ENCODE assay signal across 15 cellular contexts in the genomic region with DNA sequence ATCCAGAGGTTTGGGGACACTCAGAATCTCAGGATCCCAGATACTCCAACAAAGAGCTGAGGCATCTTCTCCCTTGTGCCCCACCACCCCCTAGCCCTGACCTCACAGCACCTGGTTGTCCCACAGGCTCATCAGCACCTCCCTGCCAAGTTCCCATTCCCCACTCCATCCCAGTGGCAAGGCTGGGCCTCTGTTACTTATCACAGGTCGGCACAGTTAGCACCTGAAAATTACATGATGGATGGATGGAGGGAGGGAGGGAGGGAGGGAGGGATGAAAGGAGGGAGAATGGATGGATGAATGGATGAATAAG. TPM values are rescaled to one million over a fixed set of nuclear protein-coding genes. Genes with fewer than 3 reads are reported as not detected.
DNase-seq lines count a peak whose midpoint lies in the region; ATAC-seq and TF ChIP-seq lines count a peak whose summit lies in the region.
"Had no signal": no experiment of that assay in that cellular context is flagged by ENCODE, and none has a peak within 500 bp of the region (broad histone marks: within the 10 kb centered on the region; RNA-seq: fewer than 3 reads in every experiment).

No MANE protein-coding gene starts in this region.

- H3K4me2 ChIP-seq in neural progenitor cell = no peak overlapping the region
- H3K4me2 ChIP-seq: BLaER1 treated with 17β-estradiol and CSF1 and Interleukin-3, amounts not matched to agents 10 nM and 100 nM; GM23338 had no signal

- H3K4me3 ChIP-seq in neural progenitor cell (no peak overlapping the region), stomach (no peak overlapping the region)
- H3K4me3 ChIP-seq: BLaER1 treated with 17β-estradiol and CSF1 and Interleukin-3, amounts not matched to agents 10 nM and 100 nM; GM23338 had no signal

- intact Hi-C loops in cardiac septum (cut with DNase I) = no loop called here
- intact Hi-C loops in Right ventricle myocardium superior (cut with DNase I) = no loop called here
- intact Hi-C loops in stomach (cut with DNase I; ENCODE audit: low total_unique reads) = no loop called here

- TF ChIP-seq POLR2A in stomach (IDR thresholded peaks at IDR 0.05) = no peak

- WGBS in stomach, 5 donors = 31 to 74% (median 52%) methylated on average over 1 of the region's 1 CpG

- H3K27ac ChIP-seq in neural progenitor cell = no peak overlapping the region
- no peak overlapping the region for H3K27ac ChIP-seq in stomach
- H3K27ac ChIP-seq: BLaER1 treated with 17β-estradiol and CSF1 and Interleukin-3, amounts not matched to agents 10 nM and 100 nM; HL-60 had no signal

- H3K9me3 Mint-ChIP-seq in activated T-cell treated with anti-CD3 and anti-CD28 coated beads, Interleukin-2, amount 50 U/mL, for 4 hours = no peaks in the 10 kb centered on the region
- H3K9me3 Mint-ChIP-seq in activated T-cell treated with anti-CD3 and anti-CD28 coated beads, Interleukin-2, amount 50 U/mL, for 24 hours = no peaks in the 10 kb centered on the region
- no peaks in the 10 kb centered on the region for H3K9me3 Mint-ChIP-seq in neural progenitor cell
- H3K9me3 Mint-ChIP-seq: CD4-positive, CD25-positive, alpha-beta regulatory T cell; GM23338 had no signal

- DNase-seq in activated T-cell treated with anti-CD3 and anti-CD28 coated beads, Interleukin-2, amount 50 U/mL, for 4 hours = peak; percentile 0
- no peak for DNase-seq in activated T-cell treated with anti-CD3 and anti-CD28 coated beads, Interleukin-2, amount 50 U/mL, for 24 hours
- peak; percentile 64 for DNase-seq in cardiac septum (ENCODE audit: low spot score)
- no peak for DNase-seq in Right ventricle myocardium superior
- no peak for DNase-seq in neural progenitor cell (ENCODE audit: low spot score)
- DNase-seq in stomach = peak; percentile 20
- DNase-seq: 8988T; CD4-positive, CD25-positive, alpha-beta regulatory T cell; DMS53; GF-D8 had no signal

- H3K79me2 ChIP-seq in neural progenitor cell (ENCODE audit: low read depth) = no peaks in the 10 kb centered on the region

- H3K36me3 Mint-ChIP-seq in activated T-cell treated with anti-CD3 and anti-CD28 coated beads, Interleukin-2, amount 50 U/mL, for 4 hours (ENCODE audit: insufficient read depth) = no peaks in the 10 kb centered on the region
- H3K36me3 Mint-ChIP-seq in activated T-cell treated with anti-CD3 and anti-CD28 coated beads, Interleukin-2, amount 50 U/mL, for 24 hours (ENCODE audit: low read depth) = no peaks in the 10 kb centered on the region
- no peaks in the 10 kb centered on the region for H3K36me3 Mint-ChIP-seq in neural progenitor cell
- H3K36me3 Mint-ChIP-seq: CD4-positive, CD25-positive, alpha-beta regulatory T cell had no signal

- no peaks in the 10 kb centered on the region for H3K27me3 ChIP-seq in neural progenitor cell
- H3K27me3 ChIP-seq in stomach = no peaks in the 10 kb centered on the region
- H3K27me3 ChIP-seq: BLaER1 treated with 17β-estradiol and CSF1 and Interleukin-3, amounts not matched to agents 10 nM and 100 nM had no signal

- H3K4me1 Mint-ChIP-seq in activated T-cell treated with anti-CD3 and anti-CD28 coated beads, Interleukin-2, amount 50 U/mL, for 4 hours (ENCODE audit: low read depth) = peaks cover 5% of the 10 kb centered on the region
- peaks cover 7% of the 10 kb centered on the region for H3K4me1 Mint-ChIP-seq in activated T-cell treated with anti-CD3 and anti-CD28 coated beads, Interleukin-2, amount 50 U/mL, for 24 hours (ENCODE audit: low read depth)
- H3K4me1 Mint-ChIP-seq in neural progenitor cell = peaks cover 18% of the 10 kb centered on the region

- H3K36me3 ChIP-seq in neural progenitor cell = no peaks in the 10 kb centered on the region
- H3K36me3 ChIP-seq in stomach = no peaks in the 10 kb centered on the region
- H3K36me3 ChIP-seq: BLaER1 treated with 17β-estradiol and CSF1 and Interleukin-3, amounts not matched to agents 10 nM and 100 nM had no signal

- H2AFZ ChIP-seq in neural progenitor cell (replicated peaks) = no peak overlapping the region
- H2AFZ ChIP-seq: GM23338 had no signal

- no peak overlapping the region for H3K4me3 Mint-ChIP-seq in activated T-cell treated with anti-CD3 and anti-CD28 coated beads, Interleukin-2, amount 50 U/mL, for 4 hours
- H3K4me3 Mint-ChIP-seq in activated T-cell treated with anti-CD3 and anti-CD28 coated beads, Interleukin-2, amount 50 U/mL, for 24 hours = no peak overlapping the region
- no peak overlapping the region for H3K4me3 Mint-ChIP-seq in neural progenitor cell
- H3K4me3 Mint-ChIP-seq: GM23338 had no signal

- H3K27me3 Mint-ChIP-seq in activated T-cell treated with anti-CD3 and anti-CD28 coated beads, Interleukin-2, amount 50 U/mL, for 4 hours (ENCODE audit: low read depth) = no peaks in the 10 kb centered on the region
- H3K27me3 Mint-ChIP-seq in activated T-cell treated with anti-CD3 and anti-CD28 coated beads, Interleukin-2, amount 50 U/mL, for 24 hours = no peaks in the 10 kb centered on the region
- H3K27me3 Mint-ChIP-seq in neural progenitor cell (ENCODE audit: insufficient read depth, low read depth) = peaks cover 8% of the 10 kb centered on the region

- TF ChIP-seq CTCF in neural progenitor cell (IDR thresholded peaks at IDR 0.05) = no peak
- no peak for TF ChIP-seq CTCF in stomach (IDR thresholded peaks at IDR 0.05)

- H4K20me1 ChIP-seq in neural progenitor cell (ENCODE audit: low read depth) = no peaks in the 10 kb centered on the region

- TF ChIP-seq EP300 in stomach (IDR thresholded peaks at IDR 0.05) = no peak

- H3K9ac ChIP-seq in neural progenitor cell = no peak overlapping the region
- H3K9ac ChIP-seq: BLaER1 treated with 17β-estradiol and CSF1 and Interleukin-3, amounts not matched to agents 10 nM and 100 nM had no signal

- ATAC-seq in activated T-cell treated with anti-CD3 and anti-CD28 coated beads, Interleukin-2, amount 50 U/mL, for 4 hours = no peak
- no peak for ATAC-seq in Right ventricle myocardium superior (ENCODE audit: poor library complexity)
- ATAC-seq in activated CD4-positive, CD25-positive, alpha-beta regulatory T cell treated with anti-CD3 and anti-CD28 coated beads, Interleukin-2, amount 50 U/mL, for 24 hours = no peak
- no peak for ATAC-seq in GM19395 (IDR thresholded peaks at IDR 0.05; ENCODE audit: unreplicated experiment)
- ATAC-seq: GM23338 had no signal

- no peaks in the 10 kb centered on the region for H3K4me1 ChIP-seq in neural progenitor cell
- H3K4me1 ChIP-seq in stomach = peaks cover 11 to 16% (median 15%) of the 10 kb centered on the region in 4 donors

- no peaks in the 10 kb centered on the region for H3K9me3 ChIP-seq in neural progenitor cell (ENCODE audit: low read depth)
- H3K9me3 ChIP-seq in stomach = no peaks in the 10 kb centered on the region
- H3K9me3 ChIP-seq: BLaER1 treated with 17β-estradiol and CSF1 and Interleukin-3, amounts not matched to agents 10 nM and 100 nM had no signal

- H3K27ac Mint-ChIP-seq in activated T-cell treated with anti-CD3 and anti-CD28 coated beads, Interleukin-2, amount 50 U/mL, for 24 hours = no peak overlapping the region
- H3K27ac Mint-ChIP-seq in neural progenitor cell = peak overlapping the region; percentile 66
- H3K27ac Mint-ChIP-seq: CD4-positive, CD25-positive, alpha-beta regulatory T cell; GM23338 had no signal

- H3F3A ChIP-seq in neural progenitor cell (ENCODE audit: low read depth) = peaks cover under 1% of the 10 kb centered on the region

RNA-seq across cellular contexts. Expression of gene MYL3, which starts 12.8 kb away (rescaled TPM):
- not detected for total RNA-seq in activated T-cell treated with anti-CD3 and anti-CD28 coated beads, Interleukin-2, amount 50 U/mL, for 4 hours
- total RNA-seq in cardiac septum (3,804 TPM), Right ventricle myocardium superior (10,727 TPM), neural progenitor cell (ENCODE audit: low replicate concordance) (not detected in 2 replicates), stomach (1 to 10 TPM in 1 of 5 donors, not detected in 4; 3.1 TPM)
- 10 to 100 TPM in 1 of 3 donors, 1 to 10 TPM in 2; 1.5 to 11.5 (median 6.8) TPM for polyA plus RNA-seq in stomach
- total RNA-seq: CD4-positive, CD25-positive, alpha-beta regulatory T cell; GM23338 had no signal
- polyA plus RNA-seq: CD4-positive, CD25-positive, alpha-beta regulatory T cell; GM23338 had no signal

RNA-seq across cellular contexts. Expression of gene PTH1R, which starts 27.1 kb away (rescaled TPM):
- total RNA-seq in activated T-cell treated with anti-CD3 and anti-CD28 coated beads, Interleukin-2, amount 50 U/mL, for 4 hours = not detected
- 5.4 TPM for total RNA-seq in cardiac septum
- total RNA-seq in Right ventricle myocardium superior = 11.8 TPM
- 0.43 TPM in 1 of 2 replicates, not detected in the other for total RNA-seq in neural progenitor cell (ENCODE audit: low replicate concordance)
- 1 to 10 TPM; 2.6 to 4.0 (median 3.5) TPM for total RNA-seq in stomach
- polyA plus RNA-seq in stomach = 10 to 100 TPM in 2 of 3 donors, 1 to 10 TPM in 1; 8.4 to 22.4 (median 20.9) TPM
- total RNA-seq: CD4-positive, CD25-positive, alpha-beta regulatory T cell had no signal
- polyA plus RNA-seq: CD4-positive, CD25-positive, alpha-beta regulatory T cell had no signal

Comparison
In these comparisons a context has a peak if more than half of its experiments do, and no peak if none do; other contexts are left out.
1. DNase-seq: peak in activated T-cell treated with anti-CD3 and anti-CD28 coated beads, Interleukin-2, amount 50 U/mL, for 4 hours (single experiment), cardiac septum (single experiment) and stomach (single experiment); none in activated T-cell treated with anti-CD3 and anti-CD28 coated beads, Interleukin-2, amount 50 U/mL, for 24 hours (single experiment), Right ventricle myocardium superior (single experiment) and neural progenitor cell (single experiment).
2. RNA of gene MYL3, which starts 12.8 kb away (total RNA-seq): 10,727 TPM in Right ventricle myocardium superior (single experiment) and 3,804 TPM in cardiac septum (single experiment); not detected in activated T-cell treated with anti-CD3 and anti-CD28 coated beads, Interleukin-2, amount 50 U/mL, for 4 hours, not detected in neural progenitor cell and 3.1 TPM in stomach; every median in the first group is over 100 times any median in the second.